ENCODE assay signal across 34 cellular contexts in the genomic region with DNA sequence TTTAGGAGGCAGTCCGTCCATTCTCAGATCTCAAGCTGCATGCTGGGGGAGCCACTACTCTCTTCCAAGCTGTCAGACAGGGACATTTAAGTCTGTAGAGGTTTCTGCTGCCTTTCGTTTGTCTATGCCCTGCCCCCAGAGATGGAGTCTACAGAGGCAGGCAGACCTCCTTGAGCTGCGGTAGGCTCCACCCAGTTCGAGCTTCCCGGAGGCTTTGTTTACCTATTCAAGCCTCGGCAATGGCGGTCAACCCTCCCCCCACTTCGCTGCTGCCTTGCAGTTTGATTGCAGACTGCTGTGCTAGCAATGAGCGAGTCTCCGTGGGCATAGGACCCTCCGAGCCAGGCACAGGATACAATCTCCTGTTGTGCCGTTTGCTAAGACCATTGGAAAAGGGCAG. TPM values are rescaled to one million over a fixed set of nuclear protein-coding genes. Genes with fewer than 3 reads are reported as not detected.
"Had no signal": no experiment of that assay in that cellular context is flagged by ENCODE, and none has a peak within 500 bp of the region (broad histone marks: within the 10 kb centered on the region; RNA-seq: fewer than 3 reads in every experiment).

No MANE protein-coding gene starts in this region.

- H3K9me3 ChIP-seq: esophagus muscularis mucosa, heart right ventricle, lower lobe of right lung, prostate gland, right atrium auricular region, suprapubic skin, transverse colon, upper lobe of right lung, uterus had no signal

- ATAC-seq: heart right ventricle; left colon; left ventricle myocardium superior; lower lobe of right lung; naive thymus-derived CD8-positive, alpha-beta T cell; sciatic nerve; stimulated activated naive CD8-positive, alpha-beta T cell treated with anti-CD3 and anti-CD28 coated beads, Interleukin-15, amount 100 ng/mL, for 72 hours; upper lobe of right lung had no signal

- DNase-seq: dermis blood vessel endothelial cell; effector memory CD4-positive, alpha-beta T cell; foreskin melanocyte; glutamatergic neuron; heart right ventricle; hippocampal formation; immature natural killer cell; islet precursor cell; kidney glomerular epithelial cell; left colon; left ventricle myocardium superior; lower lobe of right lung; naive thymus-derived CD8-positive, alpha-beta T cell; nephron progenitor cell; nucleus accumbens; stimulated activated CD4-positive, alpha-beta T cell treated with anti-CD3 and anti-CD28 coated beads, Interleukin-12 subunit alpha, Interleukin-12 subunit beta, amount 100 ng/mL, for 4 hours; stimulated activated CD4-positive, alpha-beta T cell treated with anti-CD3 and anti-CD28 coated beads, Interleukin-1b, Interleukin-23, amount 100 ng/mL, for 48 hours; stimulated activated CD4-positive, alpha-beta T cell treated with anti-CD3 and anti-CD28 coated beads, Interleukin-4, amount 100 ng/mL, for 1 hour; stimulated activated CD8-positive, alpha-beta memory T cell treated with anti-CD3 and anti-CD28 coated beads, Interleukin-4, amount 100 ng/mL, for 48 hours; stimulated activated naive CD4-positive, alpha-beta T cell; stimulated activated naive CD8-positive, alpha-beta T cell treated with anti-CD3 and anti-CD28 coated beads, Interleukin-15, amount 100 ng/mL, for 72 hours; transverse colon; upper lobe of right lung; uterus had no signal

- H3K36me3 ChIP-seq: esophagus muscularis mucosa, heart right ventricle, lower lobe of right lung, prostate gland, right atrium auricular region, suprapubic skin, transverse colon, upper lobe of right lung, uterus had no signal

- H3K27ac ChIP-seq: esophagus muscularis mucosa, heart right ventricle, lower lobe of right lung, prostate gland, right atrium auricular region, suprapubic skin, transverse colon, upper lobe of right lung, uterus had no signal

- H3K4me3 ChIP-seq: esophagus muscularis mucosa, heart right ventricle, lower lobe of right lung, prostate gland, right atrium auricular region, smooth muscle cell, suprapubic skin, transverse colon, upper lobe of right lung, uterus had no signal

- H3K4me1 ChIP-seq: lower lobe of right lung, prostate gland, right atrium auricular region, suprapubic skin, transverse colon, upper lobe of right lung, uterus had no signal

- H3K27me3 ChIP-seq: esophagus muscularis mucosa, heart right ventricle, right atrium auricular region, suprapubic skin, transverse colon, upper lobe of right lung, uterus had no signal

RNA-seq across cellular contexts. Expression of gene ADH4, which starts 44.8 kb away (rescaled TPM):
- total RNA-seq: dermis blood vessel endothelial cell; endothelial cell of umbilical vein; epithelial cell of proximal tubule; heart right ventricle; left ventricle myocardium superior; myocyte; naive thymus-derived CD8-positive, alpha-beta T cell; osteocyte; prostate gland; right atrium auricular region; smooth muscle cell had no signal
- polyA plus RNA-seq: endothelial cell of umbilical vein; immature natural killer cell; naive thymus-derived CD8-positive, alpha-beta T cell; smooth muscle cell had no signal
